ENCODE assay signal across 13 cellular contexts in genomic region chr1:51875836-51876235, GRCh38. TPM values are rescaled to one million over a fixed set of nuclear protein-coding genes. Genes with fewer than 3 reads are reported as not detected.
A peak's percentile ranks its signal among the peaks of the same experiment; 100 is the strongest.
DNase-seq lines count a peak whose midpoint lies in the region; ATAC-seq and TF ChIP-seq lines count a peak whose summit lies in the region.
"Had no signal": no experiment of that assay in that cellular context is flagged by ENCODE, and none has a peak within 500 bp of the region (broad histone marks: within the 10 kb centered on the region; RNA-seq: fewer than 3 reads in every experiment).

No MANE protein-coding gene starts in this region.

- H3K4me1 Mint-ChIP-seq in activated CD4-positive, alpha-beta T cell treated with anti-CD3 and anti-CD28 coated beads, Interleukin-2, amount 10 ng/mL, durations not matched to agents 24 days and 14 days: peaks cover 41% of the 10 kb centered on the region
- H3K4me1 Mint-ChIP-seq in dendritic cell treated with granulocyte-macrophage colony-stimulating factor and Interleukin-4, amounts not matched to agents 40 ng/mL and 50 ng/mL, for 4 days (ENCODE audit: low read depth): peaks cover 32% of the 10 kb centered on the region

- H2BK12ac ChIP-seq in trophoblast cell (ENCODE audit: low read length): no peak overlapping the region

- H4K12ac ChIP-seq in trophoblast cell (ENCODE audit: low read depth, low read length): no peak overlapping the region

- H4K20me1 ChIP-seq in Loucy (ENCODE audit: insufficient read depth, low read length, poor library complexity, severe bottlenecking): peaks cover 37% of the 10 kb centered on the region

- H3K18ac ChIP-seq in trophoblast cell (ENCODE audit: low read length): no peak overlapping the region

- TF ChIP-seq CTCF in Loucy (conservative IDR thresholded peaks at IDR 0.05; ENCODE audit: low read length): no peak
- TF ChIP-seq CTCF in transverse colon (IDR thresholded peaks at IDR 0.05): no peak
- TF ChIP-seq CTCF in left lung (IDR thresholded peaks at IDR 0.05): no peak

- no peak overlapping the region for H4K91ac ChIP-seq in trophoblast cell (ENCODE audit: low read depth, low read length)

- H3K4me3 ChIP-seq in Loucy (ENCODE audit: low read length, poor library complexity, severe bottlenecking) (peak overlapping the region; percentile 93), trophoblast cell (ENCODE audit: low read depth, low read length) (no peak overlapping the region), transverse colon (peak overlapping the region in 1 of 4 donors; percentile 18), left lung (peak overlapping the region in 1 of 2 donors; percentile 97)

- H3K4ac ChIP-seq in trophoblast cell (ENCODE audit: low read depth, low read length): peak overlapping the region; percentile 19

- no peak overlapping the region for H2BK120ac ChIP-seq in trophoblast cell (ENCODE audit: insufficient read depth, low read length, poor library complexity)

- no peaks in the 10 kb centered on the region for H3K9me3 Mint-ChIP-seq in activated CD4-positive, alpha-beta T cell treated with anti-CD3 and anti-CD28 coated beads, Interleukin-2, amount 10 ng/mL, durations not matched to agents 24 days and 14 days
- H3K9me3 Mint-ChIP-seq in dendritic cell treated with granulocyte-macrophage colony-stimulating factor and Interleukin-4, amounts not matched to agents 40 ng/mL and 50 ng/mL, for 4 days: no peaks in the 10 kb centered on the region

- peaks cover 74% of the 10 kb centered on the region for H3K79me2 ChIP-seq in Loucy (ENCODE audit: insufficient read depth, low read length)
- peaks cover 15% of the 10 kb centered on the region for H3K79me2 ChIP-seq in trophoblast cell (ENCODE audit: control insufficient read depth, insufficient read depth, low read length, poor library complexity)

- TF ChIP-seq POLR2A in transverse colon (IDR thresholded peaks at IDR 0.05): no peak

- H2AFZ ChIP-seq in Loucy (ENCODE audit: low read length) (no peak overlapping the region), trophoblast cell (ENCODE audit: insufficient read depth, low read length, poor library complexity) (no peak overlapping the region)

- H3K9ac ChIP-seq in Loucy (ENCODE audit: low read depth, low read length, poor library complexity, severe bottlenecking): peak overlapping the region; percentile 95
- H3K9ac ChIP-seq in trophoblast cell (ENCODE audit: low read length): no peak overlapping the region

- DNase-seq in activated CD4-positive, alpha-beta T cell treated with anti-CD3 and anti-CD28 coated beads, Interleukin-2, amount 10 ng/mL, durations not matched to agents 24 days and 14 days: no peak
- no peak for DNase-seq in activated CD4-positive, alpha-beta T cell treated with anti-CD3 and anti-CD28 coated beads, Interleukin-2, amount 50 U/mL, for 1 hour
- DNase-seq in trophoblast cell (no peak), transverse colon (no peak), left lung (no peak)
- DNase-seq: ACHN, DMS79, kidney, NCI-H1417 treated with DMSO at 0.1 percent for 48 hours, stomach had no signal

- H3K36me3 Mint-ChIP-seq in activated CD4-positive, alpha-beta T cell treated with anti-CD3 and anti-CD28 coated beads, Interleukin-2, amount 10 ng/mL, durations not matched to agents 24 days and 14 days (ENCODE audit: low read depth): peaks cover 35% of the 10 kb centered on the region
- H3K36me3 Mint-ChIP-seq in dendritic cell treated with granulocyte-macrophage colony-stimulating factor and Interleukin-4, amounts not matched to agents 40 ng/mL and 50 ng/mL, for 4 days (ENCODE audit: low read depth): peaks cover 36% of the 10 kb centered on the region

- H3K27me3 Mint-ChIP-seq in activated CD4-positive, alpha-beta T cell treated with anti-CD3 and anti-CD28 coated beads, Interleukin-2, amount 10 ng/mL, durations not matched to agents 24 days and 14 days: no peaks in the 10 kb centered on the region
- peaks cover 5% of the 10 kb centered on the region for H3K27me3 Mint-ChIP-seq in dendritic cell treated with granulocyte-macrophage colony-stimulating factor and Interleukin-4, amounts not matched to agents 40 ng/mL and 50 ng/mL, for 4 days

- in situ Hi-C loops in transverse colon (cut with MboI; ENCODE audit: low pct_ligation_motif_present in 1 of 4, low pct_unique_long_range_greater_than_20kb in 1 of 4, low sequenced_read_pairs in 3 of 4): no loop called here

- TF ChIP-seq EP300 in transverse colon (IDR thresholded peaks at IDR 0.05; ENCODE audit: low read depth): no peak

- intact Hi-C loops in activated CD4-positive, alpha-beta T cell treated with anti-CD3 and anti-CD28 coated beads, Interleukin-2, amount 10 ng/mL, durations not matched to agents 24 days and 14 days (cut with micrococcal nuclease): loop anchor here (5.0 kb wide), 6 partner anchors 34 to 909 kb away; partner anchors contain the start of genes EPS15 and OSBPL9
- intact Hi-C loops in dendritic cell treated with granulocyte-macrophage colony-stimulating factor and Interleukin-4, amounts not matched to agents 40 ng/mL and 50 ng/mL, for 4 days (cut with micrococcal nuclease): no loop called here
- intact Hi-C loops in transverse colon (cut with DNase I; ENCODE audit: low total_unique reads): no loop called here
- intact Hi-C loops in left lung (cut with DNase I): no loop called here

- H3K4me2 ChIP-seq in Loucy (ENCODE audit: low read depth, low read length, poor library complexity, severe bottlenecking) (peak overlapping the region; percentile 93), trophoblast cell (ENCODE audit: low read length) (no peak overlapping the region)

- no peak overlapping the region for H3K27ac ChIP-seq in trophoblast cell (ENCODE audit: low read depth, low read length)
- no peak overlapping the region for H3K27ac ChIP-seq in transverse colon
- H3K27ac ChIP-seq in left lung: no peak overlapping the region
- H3K27ac ChIP-seq: stomach had no signal

- H4K8ac ChIP-seq in trophoblast cell (ENCODE audit: low read depth, low read length): no peak overlapping the region

- H3K4me1 ChIP-seq in Loucy (ENCODE audit: insufficient read depth, low read length, poor library complexity, severe bottlenecking) (peaks cover 47% of the 10 kb centered on the region), trophoblast cell (ENCODE audit: control insufficient read depth in 1 of 2, insufficient read depth in 2 of 2, low read length in 2 of 2) (peaks cover 0 to 7% of the 10 kb centered on the region in 2 experiments), transverse colon (peaks cover 25 to 48% (median 41%) of the 10 kb centered on the region in 4 donors), left lung (peaks cover 22 to 65% of the 10 kb centered on the region in 2 donors)

- H3F3A ChIP-seq in Loucy (ENCODE audit: low read depth): no peaks in the 10 kb centered on the region

- H3K14ac ChIP-seq in trophoblast cell (ENCODE audit: low read length): no peak overlapping the region

- H2BK5ac ChIP-seq in trophoblast cell (ENCODE audit: low read depth, low read length, poor library complexity): no peak overlapping the region

- peaks cover 10% of the 10 kb centered on the region for H3K79me1 ChIP-seq in trophoblast cell (ENCODE audit: low read length)

- no peak overlapping the region for H3K23ac ChIP-seq in trophoblast cell (ENCODE audit: low read length)

- H3K27ac Mint-ChIP-seq in activated CD4-positive, alpha-beta T cell treated with anti-CD3 and anti-CD28 coated beads, Interleukin-2, amount 10 ng/mL, durations not matched to agents 24 days and 14 days: no peak overlapping the region
- H3K27ac Mint-ChIP-seq in dendritic cell treated with granulocyte-macrophage colony-stimulating factor and Interleukin-4, amounts not matched to agents 40 ng/mL and 50 ng/mL, for 4 days: peak overlapping the region; percentile 77

- no peaks in the 10 kb centered on the region for H3K9me2 ChIP-seq in Loucy (replicated peaks; ENCODE audit: low read depth, low read length)

- no peak overlapping the region for H2AK5ac ChIP-seq in trophoblast cell (ENCODE audit: low read length)

- peak overlapping the region; percentile 80 for H3K4me3 Mint-ChIP-seq in activated CD4-positive, alpha-beta T cell treated with anti-CD3 and anti-CD28 coated beads, Interleukin-2, amount 10 ng/mL, durations not matched to agents 24 days and 14 days
- peak overlapping the region; percentile 74 for H3K4me3 Mint-ChIP-seq in dendritic cell treated with granulocyte-macrophage colony-stimulating factor and Interleukin-4, amounts not matched to agents 40 ng/mL and 50 ng/mL, for 4 days

- H3K27me3 ChIP-seq in Loucy (ENCODE audit: insufficient read depth, low read length, poor library complexity, severe bottlenecking) (peaks cover 6% of the 10 kb centered on the region), trophoblast cell (ENCODE audit: insufficient read depth, low read length) (no peaks in the 10 kb centered on the region), transverse colon (no peaks in the 10 kb centered on the region), left lung (peaks cover 0 to 3% of the 10 kb centered on the region in 2 donors)
- H3K27me3 ChIP-seq: stomach had no signal

- no peaks in the 10 kb centered on the region for H3K9me3 ChIP-seq in Loucy (ENCODE audit: insufficient read depth, low read depth, low read length)
- peaks cover 1% of the 10 kb centered on the region for H3K9me3 ChIP-seq in trophoblast cell (ENCODE audit: insufficient read depth, low read depth, low read length)
- no peaks in the 10 kb centered on the region for H3K9me3 ChIP-seq in transverse colon
- H3K9me3 ChIP-seq in left lung: no peaks in the 10 kb centered on the region
- H3K9me3 ChIP-seq: stomach had no signal

- no peak for ATAC-seq in left lung
- ATAC-seq in GM21723 (IDR thresholded peaks at IDR 0.05; ENCODE audit: unreplicated experiment): no peak

- no peaks in the 10 kb centered on the region for H3K36me3 ChIP-seq in Loucy (ENCODE audit: insufficient read depth, low read length)
- peaks cover 4 to 7% of the 10 kb centered on the region in 2 experiments for H3K36me3 ChIP-seq in trophoblast cell (ENCODE audit: control insufficient read depth in 1 of 2, insufficient read depth in 2 of 2, low read length in 2 of 2)
- H3K36me3 ChIP-seq in transverse colon: no peaks in the 10 kb centered on the region
- H3K36me3 ChIP-seq in left lung: peaks cover 0 to 12% of the 10 kb centered on the region in 2 donors

RNA-seq across cellular contexts. Expression of gene NRDC, which starts 2.7 kb away (rescaled TPM):
- total RNA-seq in activated CD4-positive, alpha-beta T cell treated with anti-CD3 and anti-CD28 coated beads, Interleukin-2, amount 10 ng/mL, durations not matched to agents 24 days and 14 days: 170 and 175 TPM in 2 replicates
- 109 and 113 TPM in 2 replicates for polyA plus RNA-seq in trophoblast cell (2013)
- total RNA-seq in transverse colon (100 to 1,000 TPM in 1 of 4 donors, 10 to 100 TPM in 3; 63.4 to 116 (median 87.1) TPM), left lung (100 to 1,000 TPM; 101 to 156 TPM)
